12 cellular contexts compared by ENCODE assay signal in genomic region chrX:30875957-30876356, GRCh38. TPM values are rescaled to one million over a fixed set of nuclear protein-coding genes. Genes with fewer than 3 reads are reported as not detected.
A peak's percentile ranks its signal among the peaks of the same experiment; 100 is the strongest.
DNase-seq lines count a peak whose midpoint lies in the region; ATAC-seq and TF ChIP-seq lines count a peak whose summit lies in the region.
"Had no signal": no experiment of that assay in that cellular context is flagged by ENCODE, and none has a peak within 500 bp of the region (broad histone marks: within the 10 kb centered on the region; RNA-seq: fewer than 3 reads in every experiment).

No MANE protein-coding gene starts in this region.

- DNase-seq in activated naive CD4-positive, alpha-beta T cell treated with anti-CD3 and anti-CD28 coated beads, Interleukin-2, amount 50 U/mL, for 72 hours (ENCODE audit: low spot score in 2 of 2) = no peak
- no peak for DNase-seq in activated naive CD4-positive, alpha-beta T cell treated with Interleukin-2 at 50 U/mL for 16 hours
- DNase-seq in fibroblast of villous mesenchyme (ENCODE audit: low read depth) (peak; percentile 60), stromal cell of bone marrow (ENCODE audit: low read depth) (peak; percentile 60), mucosa of descending colon (no peak), hippocampal formation (lab: John Stamatoyannopoulos, UW) (no peak), MV-4-11 (lab: John Stamatoyannopoulos, UW) (no peak)
- DNase-seq: left colon, NCI-H446 treated with DMSO at 0.1 percent for 48 hours, SHP77 had no signal

- no peak overlapping the region for H3K27ac Mint-ChIP-seq in activated naive CD4-positive, alpha-beta T cell treated with anti-CD3 and anti-CD28 coated beads, Interleukin-2, amount 50 U/mL, for 72 hours

- H3K4me1 ChIP-seq in mucosa of descending colon (ENCODE audit: low read depth) = no peaks in the 10 kb centered on the region

- no peak overlapping the region for H3K4me3 ChIP-seq in fibroblast of villous mesenchyme (ENCODE audit: low read depth, low read length)
- no peak overlapping the region for H3K4me3 ChIP-seq in mucosa of descending colon
- H3K4me3 ChIP-seq: adrenal gland had no signal

- H3K9me3 ChIP-seq in mucosa of descending colon = no peaks in the 10 kb centered on the region
- H3K9me3 ChIP-seq: adrenal gland had no signal

- TF ChIP-seq CTCF in fibroblast of villous mesenchyme (IDR thresholded peaks at IDR 0.05; ENCODE audit: insufficient read depth, low read depth, low read length) (no peak), mucosa of descending colon (IDR thresholded peaks at IDR 0.05) (no peak)

- no peaks in the 10 kb centered on the region for H3K36me3 ChIP-seq in mucosa of descending colon (ENCODE audit: low read depth)
- H3K36me3 ChIP-seq: adrenal gland had no signal

- intact Hi-C loops in mucosa of descending colon (cut with DNase I, micrococcal nuclease) = no loop called here

- peaks cover 0 to 8% of the 10 kb centered on the region in 2 donors for H3K36me3 Mint-ChIP-seq in activated naive CD4-positive, alpha-beta T cell treated with anti-CD3 and anti-CD28 coated beads, Interleukin-2, amount 50 U/mL, for 72 hours

- peak; percentile 95 to 98 for ATAC-seq in activated naive CD4-positive, alpha-beta T cell treated with anti-CD3 and anti-CD28 coated beads, Interleukin-2, amount 50 U/mL, for 72 hours
- peak; percentile 45; the same call in 2 of the 3 replicates for ATAC-seq in SK-N-SH treated with all-trans-retinoic acid at 6 μM for 48 hours
- ATAC-seq in mucosa of descending colon = no peak
- ATAC-seq: left colon had no signal

- H3K9me3 Mint-ChIP-seq in activated naive CD4-positive, alpha-beta T cell treated with anti-CD3 and anti-CD28 coated beads, Interleukin-2, amount 50 U/mL, for 72 hours = no peaks in the 10 kb centered on the region

TF ChIP-seq in SK-N-SH treated with all-trans-retinoic acid at 6 μM for 48 hours, 23 proteins besides CTCF, POLR2A, EP300 and RAD21:
- TF ChIP-seq ZNF565 (CRISPR knock-in tag; conservative IDR thresholded peaks at IDR 0.05; ENCODE audit: low read depth) (no peak), ZFP3 (CRISPR knock-in tag; IDR thresholded peaks at IDR 0.05) (no peak), CREB5 (CRISPR knock-in tag; IDR thresholded peaks at IDR 0.05; ENCODE audit: low read depth) (no peak), GLIS3 (CRISPR knock-in tag; IDR thresholded peaks at IDR 0.05) (no peak), TCF4 (CRISPR knock-in tag; IDR thresholded peaks at IDR 0.05; ENCODE audit: borderline replicate concordance) (no peak), POU6F1 (CRISPR knock-in tag; IDR thresholded peaks at IDR 0.05; ENCODE audit: borderline replicate concordance, low read depth) (no peak), ZC3H10 (CRISPR knock-in tag; IDR thresholded peaks at IDR 0.05) (no peak), PATZ1 (CRISPR knock-in tag; IDR thresholded peaks at IDR 0.05; ENCODE audit: borderline replicate concordance) (no peak), ZNF70 (CRISPR knock-in tag; IDR thresholded peaks at IDR 0.05) (no peak), ZFP30 (CRISPR knock-in tag; IDR thresholded peaks at IDR 0.05) (no peak), ZNF8 (CRISPR knock-in tag; IDR thresholded peaks at IDR 0.05) (no peak), SNAI2 (CRISPR knock-in tag; IDR thresholded peaks at IDR 0.05) (no peak), OSR1 (CRISPR knock-in tag; IDR thresholded peaks at IDR 0.05) (no peak), ESRRG (CRISPR knock-in tag; IDR thresholded peaks at IDR 0.05) (no peak), BACH2 (CRISPR knock-in tag; IDR thresholded peaks at IDR 0.05; ENCODE audit: borderline replicate concordance) (no peak), ISL1 (CRISPR knock-in tag; IDR thresholded peaks at IDR 0.05) (no peak), RARB (CRISPR knock-in tag; IDR thresholded peaks at IDR 0.05) (no peak), ARNTL (CRISPR knock-in tag; IDR thresholded peaks at IDR 0.05; ENCODE audit: borderline replicate concordance, low read depth) (no peak), CSDC2 (CRISPR knock-in tag; IDR thresholded peaks at IDR 0.05) (no peak), PPARA (CRISPR knock-in tag; IDR thresholded peaks at IDR 0.05; ENCODE audit: borderline replicate concordance) (no peak)

RNA-seq across cellular contexts. Expression of gene TAB3, which starts 13.1 kb away (rescaled TPM):
- 10 to 100 TPM; 19.5 to 25.2 TPM for total RNA-seq in activated naive CD4-positive, alpha-beta T cell treated with anti-CD3 and anti-CD28 coated beads, Interleukin-2, amount 50 U/mL, for 72 hours
- total RNA-seq in fibroblast of villous mesenchyme (11.3 and 16.8 TPM in 2 replicates), mucosa of descending colon (10 to 100 TPM; 18.6 to 20.7 (median 20.1) TPM)

Comparison
In these comparisons a context has a peak if more than half of its experiments do, and no peak if none do; other contexts are left out.
1. DNase-seq: peak in fibroblast of villous mesenchyme (single experiment) and stromal cell of bone marrow (single experiment); none in activated naive CD4-positive, alpha-beta T cell treated with anti-CD3 and anti-CD28 coated beads, Interleukin-2, amount 50 U/mL, for 72 hours (0 of 2), activated naive CD4-positive, alpha-beta T cell treated with Interleukin-2 at 50 U/mL for 16 hours (single experiment), mucosa of descending colon (0 of 3), hippocampal formation (0 of 2) and MV-4-11 (single experiment).